8 cellular contexts compared by ENCODE assay signal in genomic region chr11:111540114-111540920, GRCh38. TPM values are rescaled to one million over a fixed set of nuclear protein-coding genes. Genes with fewer than 3 reads are reported as not detected.
DNase-seq lines count a peak whose midpoint lies in the region; ATAC-seq and TF ChIP-seq lines count a peak whose summit lies in the region.

Gene LAYN (plus strand): TSS chr11:111540720. CDS start chr11:111540844, 124 bp downstream.

- H4K20me1 ChIP-seq in GM23338 (replicated peaks; ENCODE audit: insufficient read depth), result no peaks in the 10 kb centered on the region

- peak within 1 kb of the TSS; percentile 100 for H2AFZ ChIP-seq in GM23338

- no peaks in the 10 kb centered on the region for H3K9me3 ChIP-seq in RWPE2 (ENCODE audit: severe bottlenecking)
- H3K9me3 ChIP-seq in iPS-18c (ENCODE audit: control insufficient read depth, insufficient read depth, low read length), result peaks cover 2% of the 10 kb centered on the region

- H3K4me1 ChIP-seq in GM23338 (ENCODE audit: insufficient read depth) (peaks cover 20% of the 10 kb centered on the region), RWPE2 (ENCODE audit: insufficient read depth, poor library complexity, severe bottlenecking) (peaks cover 3% of the 10 kb centered on the region)

- peak; percentile 81 for DNase-seq in GM23338 (ENCODE audit: low spot score)
- no peak for DNase-seq in RWPE2 (ENCODE audit: low spot score)
- peak; percentile 68 for DNase-seq in sciatic nerve (ENCODE audit: low spot score)
- DNase-seq in GM19240 (ENCODE audit: insufficient read length, low spot score), result no peak

- intact Hi-C loops in sciatic nerve (cut with DNase I), result no loop called here

- H3K4me3 Mint-ChIP-seq in GM23338 (peak within 1 kb of the TSS; percentile 77), brain (peak within 1 kb of the TSS; percentile 80 to 88 (median 83))

- H3K27me3 Mint-ChIP-seq in GM23338 (ENCODE audit: insufficient read depth, low read depth, poor library complexity), result peaks cover 50% of the 10 kb centered on the region
- peaks cover 89% of the 10 kb centered on the region for H3K27me3 Mint-ChIP-seq in brain

- H3K9me3 Mint-ChIP-seq in GM23338 (no peaks in the 10 kb centered on the region; the same call in 2 of the 3 replicates), brain (peaks cover 0 to 12% (median 0%) of the 10 kb centered on the region in 5 experiments)

- H3K36me3 Mint-ChIP-seq in GM23338 (ENCODE audit: low read depth) (no peaks in the 10 kb centered on the region; the same call in 1 of the 3 replicates), brain (no peaks in the 10 kb centered on the region)

- no peaks in the 10 kb centered on the region; the same call in 1 of the 2 replicates for H3K9me2 ChIP-seq in GM23338 (ENCODE audit: insufficient read depth)

- no peaks in the 10 kb centered on the region for H3F3A ChIP-seq in GM23338 (replicated peaks; ENCODE audit: low read depth)

- H3K27ac Mint-ChIP-seq in GM23338, result no peak within 1 kb of the TSS
- peak within 1 kb of the TSS in 3 of 5 experiments; percentile 19 to 39 (median 19) for H3K27ac Mint-ChIP-seq in brain

- H3K79me2 ChIP-seq in GM23338 (replicated peaks; ENCODE audit: insufficient read depth), result no peaks in the 10 kb centered on the region

- no peaks in the 10 kb centered on the region for H3K36me3 ChIP-seq in GM23338 (ENCODE audit: insufficient read depth)
- no peaks in the 10 kb centered on the region for H3K36me3 ChIP-seq in RWPE2 (ENCODE audit: low read depth)

- peak within 1 kb of the TSS; percentile 89 for H3K4me3 ChIP-seq in GM23338
- H3K4me3 ChIP-seq in RWPE2 (ENCODE audit: severe bottlenecking), result peak within 1 kb of the TSS; percentile 29
- H3K4me3 ChIP-seq in iPS-18c (ENCODE audit: insufficient read depth, low read depth, low read length), result peak within 1 kb of the TSS; percentile 71

- peak within 1 kb of the TSS; percentile 95 for H3K4me2 ChIP-seq in GM23338

- ATAC-seq in GM23338, result peak; percentile 71
- peak; percentile 55 for ATAC-seq in RWPE2 (ENCODE audit: low read depth)
- peak; percentile 58 for ATAC-seq in sciatic nerve
- ATAC-seq in GM18861 (IDR thresholded peaks at IDR 0.05; ENCODE audit: unreplicated experiment), result no peak
- no peak for ATAC-seq in GM21723 (IDR thresholded peaks at IDR 0.05; ENCODE audit: unreplicated experiment)

- H3K27me3 ChIP-seq in GM23338 (ENCODE audit: insufficient read depth) (peaks cover 59% of the 10 kb centered on the region), RWPE2 (ENCODE audit: insufficient read depth, poor library complexity, severe bottlenecking) (no peaks in the 10 kb centered on the region)

- H3K27ac ChIP-seq in GM23338 (ENCODE audit: low read depth) (no peak within 1 kb of the TSS), RWPE2 (ENCODE audit: poor library complexity, severe bottlenecking) (no peak within 1 kb of the TSS)

- peaks cover 25% of the 10 kb centered on the region; the same call in 2 of the 3 replicates for H3K4me1 Mint-ChIP-seq in GM23338
- H3K4me1 Mint-ChIP-seq in brain, result peaks cover 12% of the 10 kb centered on the region

- TF ChIP-seq CTCF in GM23338 (conservative IDR thresholded peaks at IDR 0.05; ENCODE audit: low read depth in 2 of 2), result no peak
- TF ChIP-seq CTCF in RWPE2 (IDR thresholded peaks at IDR 0.05; ENCODE audit: poor library complexity, severe bottlenecking), result no peak
- TF ChIP-seq CTCF in brain (conservative IDR thresholded peaks at IDR 0.05), result no peak

TF ChIP-seq in GM23338, 12 proteins besides CTCF, POLR2A, EP300 and RAD21 (continues in another document):
- TF ChIP-seq POLR2AphosphoS5 (IDR thresholded peaks at IDR 0.05; ENCODE audit: low read depth), result peak; percentile 66
- no peak for TF ChIP-seq EZH2phosphoT487 (IDR thresholded peaks at IDR 0.05; ENCODE audit: unreplicated experiment)
- no peak for TF ChIP-seq STAT1 (IDR thresholded peaks at IDR 0.05; ENCODE audit: unreplicated experiment)
- no peak for TF ChIP-seq ZNF114 (CRISPR knock-in tag; IDR thresholded peaks at IDR 0.05)
- no peak for TF ChIP-seq JUNB (IDR thresholded peaks at IDR 0.05; ENCODE audit: unreplicated experiment)
- TF ChIP-seq CREB1 (CRISPR knock-in tag; IDR thresholded peaks at IDR 0.05; ENCODE audit: low read depth), result peak; percentile 63
- TF ChIP-seq ETS1 (IDR thresholded peaks at IDR 0.05), result no peak
- no peak for TF ChIP-seq ZNF462 (CRISPR knock-in tag; IDR thresholded peaks at IDR 0.05)
- no peak for TF ChIP-seq ZNF331 (CRISPR knock-in tag; IDR thresholded peaks at IDR 0.05; ENCODE audit: low read depth)
- no peak for TF ChIP-seq NANOG (IDR thresholded peaks at IDR 0.05; ENCODE audit: borderline replicate concordance)
- peak; percentile 65 for TF ChIP-seq EZH2 (IDR thresholded peaks at IDR 0.05; ENCODE audit: low read depth, unreplicated experiment)

RNA-seq across cellular contexts. Expression of gene LAYN, which starts in this region (rescaled TPM):
- 4.3 and 6.8 TPM in 2 replicates for total RNA-seq in GM23338 (2014; rRNA removed; shearing (Covaris generic))
- polyA plus RNA-seq in GM23338 (2016; fragmentation: Nextera tagmentation; extraction: Ambion mirVana) (6.8 and 7.9 TPM in 2 replicates), brain (ENCODE audit: insufficient read depth, low read depth, low replicate concordance) (12.9 TPM)
- total RNA-seq in sciatic nerve, result 11.0 TPM

Comparison
In these comparisons a context has a peak if more than half of its experiments do, and no peak if none do; other contexts are left out.
1. ATAC-seq: peak in GM23338 (single experiment), RWPE2 (single experiment) and sciatic nerve (single experiment); none in GM18861 (single experiment) and GM21723 (single experiment).
2. DNase-seq: peak in GM23338 (single experiment) and sciatic nerve (single experiment); none in RWPE2 (single experiment) and GM19240 (single experiment).
3. H3K4me3 ChIP-seq: peak in every context shown above with its lines; median percentile 89 in GM23338; 71 in iPS-18c; 29 in RWPE2.